8 cellular contexts compared by ENCODE assay signal in the genomic region with DNA sequence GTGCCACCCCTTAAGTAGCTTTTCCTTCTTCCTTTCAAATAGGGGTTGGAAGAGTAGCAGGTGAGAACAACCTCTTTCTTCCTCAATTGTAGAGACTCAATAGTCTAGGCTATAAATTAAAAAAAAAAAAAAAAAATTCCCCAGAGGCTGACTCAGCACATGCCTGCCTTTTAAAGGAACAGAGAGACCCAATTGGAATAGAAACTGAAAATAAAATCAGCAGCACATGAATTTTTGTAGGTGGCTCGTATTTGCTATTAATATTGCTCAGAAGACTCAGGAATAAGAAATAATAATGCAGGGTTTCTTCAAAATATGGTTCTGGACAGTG. TPM values are rescaled to one million over a fixed set of nuclear protein-coding genes. Genes with fewer than 3 reads are reported as not detected.
DNase-seq lines count a peak whose midpoint lies in the region; ATAC-seq and TF ChIP-seq lines count a peak whose summit lies in the region.

No MANE protein-coding gene starts in this region.

- WGBS in heart left ventricle, 4 donors, result 11 to 30% (median 19%) methylated on average over 1 of the region's 1 CpG

- H3K4me2 ChIP-seq in PC-9, result peak overlapping the region; percentile 39

- peaks cover 98% of the 10 kb centered on the region for H3K79me2 ChIP-seq in PC-9 (ENCODE audit: low read depth)

- TF ChIP-seq CTCF in heart left ventricle (IDR thresholded peaks at IDR 0.05) (no peak), PC-9 (conservative IDR thresholded peaks at IDR 0.05) (no peak), epithelial cell of proximal tubule (conservative IDR thresholded peaks at IDR 0.05; ENCODE audit: low read depth, low read length) (no peak)

- H2AFZ ChIP-seq in PC-9, result no peak overlapping the region

- intact Hi-C loops in heart left ventricle (cut with DNase I), result loop anchor here in 1 of 10 donors (5.0 kb wide), 1 partner anchor 34 kb away; no protein-coding TSS in a partner anchor
- intact Hi-C loops in cardiac septum (cut with DNase I), result no loop called here
- intact Hi-C loops in PC-9 (cut with micrococcal nuclease; ENCODE audit: unreplicated experiment), result loop anchor here (2.0 kb wide), 1 partner anchor 45 kb away; no protein-coding TSS in a partner anchor
- intact Hi-C loops in sciatic nerve (cut with DNase I), result no loop called here

- peaks cover 49% of the 10 kb centered on the region for H4K20me1 ChIP-seq in PC-9 (ENCODE audit: insufficient read depth)

- H3F3A ChIP-seq in PC-9 (ENCODE audit: insufficient read depth, low read depth), result peaks cover 49% of the 10 kb centered on the region; the same call in 1 of the 2 replicates

- H3K4me1 ChIP-seq in heart left ventricle (peaks cover 11 to 90% (median 77%) of the 10 kb centered on the region in 12 donors), PC-9 (replicated peaks; ENCODE audit: insufficient read depth) (peaks cover 53% of the 10 kb centered on the region)

- no peak for TF ChIP-seq POLR2A in heart left ventricle (IDR thresholded peaks at IDR 0.05)

- no peaks in the 10 kb centered on the region for H3K27me3 ChIP-seq in heart left ventricle
- no peaks in the 10 kb centered on the region for H3K27me3 ChIP-seq in PC-9 (ENCODE audit: insufficient read depth, low read depth)

- BruUV-seq in PC-9 (replicated peaks; lab: Mats Ljungman, UMichigan), result no TSS peak

- no peak for DNase-seq in heart left ventricle
- DNase-seq in cardiac septum (ENCODE audit: low spot score), result no peak
- peak in 1 of 2 experiments; percentile 45 for DNase-seq in PC-9
- DNase-seq in epithelial cell of proximal tubule (ENCODE audit: low read depth), result no peak
- DNase-seq in sciatic nerve (ENCODE audit: low spot score), result no peak
- no peak for DNase-seq in middle frontal gyrus (ENCODE audit: extremely low spot score, low spot score)
- DNase-seq in UCSD-AML1 (lab: John Stamatoyannopoulos, UW; ENCODE audit: unreplicated experiment), result no peak
- no peak for DNase-seq in Kasumi-1 (lab: John Stamatoyannopoulos, UW)

- H3K36me3 ChIP-seq in heart left ventricle (no peaks in the 10 kb centered on the region), PC-9 (ENCODE audit: low read depth) (no peaks in the 10 kb centered on the region; the same call in 1 of the 2 replicates)

- no peaks in the 10 kb centered on the region for H3K9me2 ChIP-seq in PC-9 (ENCODE audit: insufficient read depth)

- H3K27ac ChIP-seq in heart left ventricle (peak overlapping the region in 10 of 12 donors; percentile 5 to 88 (median 36)), PC-9 (peak overlapping the region; percentile 39)

- ATAC-seq in heart left ventricle (peak in 3 of 4 donors; percentile 29 to 61 (median 46)), sciatic nerve (peak; percentile 72)

- H3K4me3 ChIP-seq in heart left ventricle, result peak overlapping the region in 9 of 12 donors; percentile 11 to 54 (median 23)
- peak overlapping the region; percentile 2; the same call in 1 of the 2 replicates for H3K4me3 ChIP-seq in PC-9
- H3K4me3 ChIP-seq in epithelial cell of proximal tubule (ENCODE audit: low read depth, low read length), result peak overlapping the region; percentile 39

- POLR2A ChIA-PET in PC-9 (lab: Charles Lee; ENCODE audit: unreplicated experiment), result interaction anchor here (0.9 kb wide), 1 partner anchor 57 kb away, joined by 3 read pairs; no protein-coding TSS in a partner anchor

- H3K9me3 ChIP-seq in heart left ventricle (no peaks in the 10 kb centered on the region), PC-9 (ENCODE audit: insufficient read depth, low read depth) (no peaks in the 10 kb centered on the region)

- CTCF ChIA-PET in PC-9 (lab: Charles Lee), result interaction anchor here (0.9 kb wide), 1 partner anchor 57 kb away, joined by 6 read pairs; no protein-coding TSS in a partner anchor

RNA-seq across cellular contexts. Expression of gene TOP1, which starts 19.3 kb away (rescaled TPM):
- total RNA-seq in heart left ventricle (10 to 100 TPM; 15.0 to 32.3 (median 21.8) TPM), cardiac septum (23.5 TPM), PC-9 (2021) (39.1 and 55.8 TPM in 2 replicates), epithelial cell of proximal tubule (16.2 and 20.9 TPM in 2 replicates), sciatic nerve (34.7 TPM)
- polyA plus RNA-seq in heart left ventricle, result 10 to 100 TPM; 11.6 to 21.4 TPM
